ENCODE assay signal across 30 cellular contexts in the genomic region with DNA sequence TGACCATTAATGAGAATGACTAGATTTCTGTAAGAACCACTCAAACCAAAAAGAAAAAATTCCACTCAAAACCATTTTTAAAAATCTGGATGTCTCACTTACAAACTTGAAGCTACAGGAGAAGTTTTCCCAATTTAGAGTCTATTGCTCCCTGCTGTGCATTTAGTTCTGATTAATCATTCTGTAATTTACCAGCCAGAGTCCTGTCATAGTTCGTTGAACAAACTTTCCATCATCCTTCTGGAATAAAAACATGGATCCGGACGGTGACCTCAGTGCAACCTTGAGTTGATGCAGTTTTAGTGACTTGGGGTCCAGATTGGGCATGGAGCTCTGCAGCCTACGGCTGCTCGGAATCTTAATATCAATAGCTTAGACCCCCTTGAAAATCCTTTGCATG.
"Had no signal": no experiment of that assay in that cellular context is flagged by ENCODE, and none has a peak within 500 bp of the region (broad histone marks: within the 10 kb centered on the region; RNA-seq: fewer than 3 reads in every experiment).

No MANE protein-coding gene starts in this region.

- H3K27me3 ChIP-seq: adrenal gland, body of pancreas, gastrocnemius medialis had no signal

- H3K36me3 ChIP-seq: adrenal gland, gastrocnemius medialis, heart left ventricle had no signal

- DNase-seq: activated CD4-positive, alpha-beta T cell treated with anti-CD3 and anti-CD28 coated beads for 36 hours; activated CD4-positive, alpha-beta T cell treated with anti-CD3 and anti-CD28 coated beads, Interleukin-2, amount 10 ng/mL, durations not matched to agents 7 days and 5 days; activated CD4-positive, alpha-beta T cell treated with anti-CD3 and anti-CD28 coated beads, Interleukin-2, amount 50 U/mL, for 4 hours; activated CD4-positive, CD25-positive, alpha-beta regulatory T cell; activated CD4-positive, CD25-positive, alpha-beta regulatory T cell treated with anti-CD3 and anti-CD28 coated beads, Interleukin-2, amount 50 U/mL, for 72 hours; activated CD8-positive, alpha-beta memory T cell treated with anti-CD3 and anti-CD28 coated beads for 24 hours; activated CD8-positive, alpha-beta T cell treated with anti-CD3 and anti-CD28 coated beads for 36 hours; activated effector memory CD4-positive, alpha-beta T cell treated with Interleukin-2 at 50 U/mL for 16 hours; activated naive CD4-positive, alpha-beta T cell treated with anti-CD3 and anti-CD28 coated beads for 36 hours; activated naive CD8-positive, alpha-beta T cell treated with anti-CD3 and anti-CD28 coated beads for 36 hours; activated naive CD8-positive, alpha-beta T cell treated with anti-CD3 and anti-CD28 coated beads, Interleukin-2, amount 50 U/mL, for 24 hours; activated T-cell treated with anti-CD3 and anti-CD28 coated beads, Interleukin-2, amount 50 U/mL, for 4 hours; adrenal gland; amygdala; aorta; body of pancreas; caudate nucleus; cortex of kidney; dermis blood vessel endothelial cell; effector CD4-positive, alpha-beta T cell; foreskin keratinocyte; gastrocnemius medialis; glutamatergic neuron; heart left ventricle; SW 1271; T-cell; T-helper 9 cell had no signal

- H3K27ac ChIP-seq: adrenal gland, body of pancreas, epithelial cell of prostate, foreskin keratinocyte, gastrocnemius medialis, heart left ventricle had no signal

- H3K4me1 ChIP-seq: adrenal gland, body of pancreas, foreskin keratinocyte, gastrocnemius medialis, heart left ventricle had no signal

- ATAC-seq: activated CD4-positive, alpha-beta T cell treated with anti-CD3 and anti-CD28 coated beads for 36 hours; activated CD8-positive, alpha-beta T cell treated with anti-CD3 and anti-CD28 coated beads for 36 hours; activated naive CD8-positive, alpha-beta T cell treated with anti-CD3 and anti-CD28 coated beads, Interleukin-2, amount 50 U/mL, for 24 hours; activated T-cell treated with anti-CD3 and anti-CD28 coated beads, Interleukin-2, amount 50 U/mL, for 4 hours; activated T-helper 17 cell treated with anti-CD3 and anti-CD28 coated beads, Interleukin-2, amount 50 U/mL, for 72 hours; body of pancreas; esophagus mucosa; foreskin keratinocyte; gastrocnemius medialis; heart left ventricle; T-cell had no signal

- H3K4me3 ChIP-seq: adrenal gland, body of pancreas, gastrocnemius medialis, heart left ventricle had no signal

- H3K9me3 ChIP-seq: adrenal gland, body of pancreas, gastrocnemius medialis, heart left ventricle had no signal
